3 cellular contexts compared by ENCODE assay signal in the genomic region with DNA sequence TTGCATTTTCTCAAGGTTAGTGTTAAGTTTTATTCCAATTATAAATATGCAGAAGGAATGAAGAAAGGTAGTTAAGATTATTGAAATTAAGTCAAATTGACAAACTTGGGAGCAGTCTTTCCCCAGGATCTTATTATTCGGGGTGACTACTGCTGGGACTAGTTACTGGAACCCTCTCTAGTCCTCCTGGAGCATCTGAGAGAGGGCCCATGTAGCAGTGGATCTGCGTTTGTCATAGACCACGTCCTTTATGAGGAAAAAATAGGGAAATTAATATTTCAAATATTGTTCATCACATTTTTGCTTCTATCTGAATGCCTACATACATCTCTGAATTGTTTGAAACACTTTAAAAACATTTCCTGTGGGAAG.
A peak's percentile ranks its signal among the peaks of the same experiment; 100 is the strongest.
TF ChIP-seq lines count a peak whose summit lies in the region.

No MANE protein-coding gene starts in this region.

TF ChIP-seq in A549, 52 proteins besides CTCF, POLR2A, EP300 and RAD21 (continued from another document):
- TF ChIP-seq RNF2 (IDR thresholded peaks at IDR 0.05; ENCODE audit: borderline replicate concordance, low read depth) = 0 out of 2 replicates have a peak, but pooled peaks have one; percentile 29

TF ChIP-seq in GM23338, 12 proteins besides CTCF, POLR2A, EP300 and RAD21 (continued from another document):
- no peak for TF ChIP-seq ZNF331 (CRISPR knock-in tag; IDR thresholded peaks at IDR 0.05; ENCODE audit: low read depth)
- TF ChIP-seq, protein P1, sequence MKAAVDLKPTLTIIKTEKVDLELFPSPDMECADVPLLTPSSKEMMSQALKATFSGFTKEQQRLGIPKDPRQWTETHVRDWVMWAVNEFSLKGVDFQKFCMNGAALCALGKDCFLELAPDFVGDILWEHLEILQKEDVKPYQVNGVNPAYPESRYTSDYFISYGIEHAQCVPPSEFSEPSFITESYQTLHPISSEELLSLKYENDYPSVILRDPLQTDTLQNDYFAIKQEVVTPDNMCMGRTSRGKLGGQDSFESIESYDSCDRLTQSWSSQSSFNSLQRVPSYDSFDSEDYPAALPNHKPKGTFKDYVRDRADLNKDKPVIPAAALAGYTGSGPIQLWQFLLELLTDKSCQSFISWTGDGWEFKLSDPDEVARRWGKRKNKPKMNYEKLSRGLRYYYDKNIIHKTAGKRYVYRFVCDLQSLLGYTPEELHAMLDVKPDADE (IDR thresholded peaks at IDR 0.05) = no peak
- TF ChIP-seq, protein P2, sequence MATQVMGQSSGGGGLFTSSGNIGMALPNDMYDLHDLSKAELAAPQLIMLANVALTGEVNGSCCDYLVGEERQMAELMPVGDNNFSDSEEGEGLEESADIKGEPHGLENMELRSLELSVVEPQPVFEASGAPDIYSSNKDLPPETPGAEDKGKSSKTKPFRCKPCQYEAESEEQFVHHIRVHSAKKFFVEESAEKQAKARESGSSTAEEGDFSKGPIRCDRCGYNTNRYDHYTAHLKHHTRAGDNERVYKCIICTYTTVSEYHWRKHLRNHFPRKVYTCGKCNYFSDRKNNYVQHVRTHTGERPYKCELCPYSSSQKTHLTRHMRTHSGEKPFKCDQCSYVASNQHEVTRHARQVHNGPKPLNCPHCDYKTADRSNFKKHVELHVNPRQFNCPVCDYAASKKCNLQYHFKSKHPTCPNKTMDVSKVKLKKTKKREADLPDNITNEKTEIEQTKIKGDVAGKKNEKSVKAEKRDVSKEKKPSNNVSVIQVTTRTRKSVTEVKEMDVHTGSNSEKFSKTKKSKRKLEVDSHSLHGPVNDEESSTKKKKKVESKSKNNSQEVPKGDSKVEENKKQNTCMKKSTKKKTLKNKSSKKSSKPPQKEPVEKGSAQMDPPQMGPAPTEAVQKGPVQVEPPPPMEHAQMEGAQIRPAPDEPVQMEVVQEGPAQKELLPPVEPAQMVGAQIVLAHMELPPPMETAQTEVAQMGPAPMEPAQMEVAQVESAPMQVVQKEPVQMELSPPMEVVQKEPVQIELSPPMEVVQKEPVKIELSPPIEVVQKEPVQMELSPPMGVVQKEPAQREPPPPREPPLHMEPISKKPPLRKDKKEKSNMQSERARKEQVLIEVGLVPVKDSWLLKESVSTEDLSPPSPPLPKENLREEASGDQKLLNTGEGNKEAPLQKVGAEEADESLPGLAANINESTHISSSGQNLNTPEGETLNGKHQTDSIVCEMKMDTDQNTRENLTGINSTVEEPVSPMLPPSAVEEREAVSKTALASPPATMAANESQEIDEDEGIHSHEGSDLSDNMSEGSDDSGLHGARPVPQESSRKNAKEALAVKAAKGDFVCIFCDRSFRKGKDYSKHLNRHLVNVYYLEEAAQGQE (IDR thresholded peaks at IDR 0.05; ENCODE audit: unreplicated experiment) = no peak
- TF ChIP-seq EZH2 (IDR thresholded peaks at IDR 0.05; ENCODE audit: low read depth, unreplicated experiment) = peak; percentile 24
- TF ChIP-seq CREB1 (CRISPR knock-in tag; IDR thresholded peaks at IDR 0.05; ENCODE audit: low read depth) = no peak
- TF ChIP-seq, protein P3, sequence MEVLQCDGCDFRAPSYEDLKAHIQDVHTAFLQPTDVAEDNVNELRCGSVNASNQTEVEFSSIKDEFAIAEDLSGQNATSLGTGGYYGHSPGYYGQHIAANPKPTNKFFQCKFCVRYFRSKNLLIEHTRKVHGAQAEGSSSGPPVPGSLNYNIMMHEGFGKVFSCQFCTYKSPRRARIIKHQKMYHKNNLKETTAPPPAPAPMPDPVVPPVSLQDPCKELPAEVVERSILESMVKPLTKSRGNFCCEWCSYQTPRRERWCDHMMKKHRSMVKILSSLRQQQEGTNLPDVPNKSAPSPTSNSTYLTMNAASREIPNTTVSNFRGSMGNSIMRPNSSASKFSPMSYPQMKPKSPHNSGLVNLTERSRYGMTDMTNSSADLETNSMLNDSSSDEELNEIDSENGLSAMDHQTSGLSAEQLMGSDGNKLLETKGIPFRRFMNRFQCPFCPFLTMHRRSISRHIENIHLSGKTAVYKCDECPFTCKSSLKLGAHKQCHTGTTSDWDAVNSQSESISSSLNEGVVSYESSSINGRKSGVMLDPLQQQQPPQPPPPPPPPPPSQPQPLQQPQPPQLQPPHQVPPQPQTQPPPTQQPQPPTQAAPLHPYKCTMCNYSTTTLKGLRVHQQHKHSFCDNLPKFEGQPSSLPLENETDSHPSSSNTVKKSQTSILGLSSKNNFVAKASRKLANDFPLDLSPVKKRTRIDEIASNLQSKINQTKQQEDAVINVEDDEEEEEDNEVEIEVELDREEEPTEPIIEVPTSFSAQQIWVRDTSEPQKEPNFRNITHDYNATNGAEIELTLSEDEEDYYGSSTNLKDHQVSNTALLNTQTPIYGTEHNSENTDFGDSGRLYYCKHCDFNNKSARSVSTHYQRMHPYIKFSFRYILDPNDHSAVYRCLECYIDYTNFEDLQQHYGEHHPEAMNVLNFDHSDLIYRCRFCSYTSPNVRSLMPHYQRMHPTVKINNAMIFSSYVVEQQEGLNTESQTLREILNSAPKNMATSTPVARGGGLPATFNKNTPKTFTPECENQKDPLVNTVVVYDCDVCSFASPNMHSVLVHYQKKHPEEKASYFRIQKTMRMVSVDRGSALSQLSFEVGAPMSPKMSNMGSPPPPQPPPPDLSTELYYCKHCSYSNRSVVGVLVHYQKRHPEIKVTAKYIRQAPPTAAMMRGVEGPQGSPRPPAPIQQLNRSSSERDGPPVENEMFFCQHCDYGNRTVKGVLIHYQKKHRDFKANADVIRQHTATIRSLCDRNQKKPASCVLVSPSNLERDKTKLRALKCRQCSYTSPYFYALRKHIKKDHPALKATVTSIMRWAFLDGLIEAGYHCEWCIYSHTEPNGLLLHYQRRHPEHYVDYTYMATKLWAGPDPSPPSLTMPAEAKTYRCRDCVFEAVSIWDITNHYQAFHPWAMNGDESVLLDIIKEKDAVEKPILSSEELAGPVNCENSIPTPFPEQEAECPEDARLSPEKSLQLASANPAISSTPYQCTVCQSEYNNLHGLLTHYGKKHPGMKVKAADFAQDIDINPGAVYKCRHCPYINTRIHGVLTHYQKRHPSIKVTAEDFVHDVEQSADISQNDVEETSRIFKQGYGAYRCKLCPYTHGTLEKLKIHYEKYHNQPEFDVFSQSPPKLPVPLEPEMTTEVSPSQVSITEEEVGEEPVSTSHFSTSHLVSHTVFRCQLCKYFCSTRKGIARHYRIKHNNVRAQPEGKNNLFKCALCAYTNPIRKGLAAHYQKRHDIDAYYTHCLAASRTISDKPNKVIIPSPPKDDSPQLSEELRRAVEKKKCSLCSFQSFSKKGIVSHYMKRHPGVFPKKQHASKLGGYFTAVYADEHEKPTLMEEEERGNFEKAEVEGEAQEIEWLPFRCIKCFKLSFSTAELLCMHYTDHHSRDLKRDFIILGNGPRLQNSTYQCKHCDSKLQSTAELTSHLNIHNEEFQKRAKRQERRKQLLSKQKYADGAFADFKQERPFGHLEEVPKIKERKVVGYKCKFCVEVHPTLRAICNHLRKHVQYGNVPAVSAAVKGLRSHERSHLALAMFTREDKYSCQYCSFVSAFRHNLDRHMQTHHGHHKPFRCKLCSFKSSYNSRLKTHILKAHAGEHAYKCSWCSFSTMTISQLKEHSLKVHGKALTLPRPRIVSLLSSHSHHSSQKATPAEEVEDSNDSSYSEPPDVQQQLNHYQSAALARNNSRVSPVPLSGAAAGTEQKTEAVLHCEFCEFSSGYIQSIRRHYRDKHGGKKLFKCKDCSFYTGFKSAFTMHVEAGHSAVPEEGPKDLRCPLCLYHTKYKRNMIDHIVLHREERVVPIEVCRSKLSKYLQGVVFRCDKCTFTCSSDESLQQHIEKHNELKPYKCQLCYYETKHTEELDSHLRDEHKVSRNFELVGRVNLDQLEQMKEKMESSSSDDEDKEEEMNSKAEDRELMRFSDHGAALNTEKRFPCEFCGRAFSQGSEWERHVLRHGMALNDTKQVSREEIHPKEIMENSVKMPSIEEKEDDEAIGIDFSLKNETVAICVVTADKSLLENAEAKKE (CRISPR knock-in tag; IDR thresholded peaks at IDR 0.05) = no peak

TF ChIP-seq in SK-N-SH, 30 proteins besides CTCF, POLR2A, EP300 and RAD21 (continued from another document):
- TF ChIP-seq ELF1 (IDR thresholded peaks at IDR 0.05) (no peak), USF2 (IDR thresholded peaks at IDR 0.05; ENCODE audit: borderline replicate concordance, low read depth, low read length) (no peak), JUND (IDR thresholded peaks at IDR 0.05) (no peak), SMC3 (IDR thresholded peaks at IDR 0.05; ENCODE audit: low read depth, low read length) (no peak), RXRA (IDR thresholded peaks at IDR 0.05; ENCODE audit: borderline replicate concordance, low read depth) (no peak), RCOR1 (IDR thresholded peaks at IDR 0.05; ENCODE audit: low read length) (no peak), MXI1 (IDR thresholded peaks at IDR 0.05; ENCODE audit: low read depth, low read length) (no peak), POLR2AphosphoS5 (IDR thresholded peaks at IDR 0.05; ENCODE audit: low read depth, low read length) (no peak), EZH2phosphoT487 (IDR thresholded peaks at IDR 0.05; ENCODE audit: borderline replicate concordance, low read depth) (no peak), TCF12 (IDR thresholded peaks at IDR 0.05) (no peak), TAF1 (IDR thresholded peaks at IDR 0.05; ENCODE audit: borderline replicate concordance, low read depth, low read length) (no peak), SIN3A (IDR thresholded peaks at IDR 0.05; ENCODE audit: borderline replicate concordance, low read depth, low read length) (no peak), YY1 (IDR thresholded peaks at IDR 0.05; ENCODE audit: low read depth) (no peak), TEAD4 (IDR thresholded peaks at IDR 0.05; ENCODE audit: borderline replicate concordance, insufficient read depth) (no peak), CHD2 (IDR thresholded peaks at IDR 0.05; ENCODE audit: low read length, partially characterized antibody) (no peak), FOXJ3 (CRISPR knock-in tag; IDR thresholded peaks at IDR 0.05) (no peak), FOSL2 (IDR thresholded peaks at IDR 0.05; ENCODE audit: borderline replicate concordance, low read depth) (no peak)
- TF ChIP-seq, protein P4, sequence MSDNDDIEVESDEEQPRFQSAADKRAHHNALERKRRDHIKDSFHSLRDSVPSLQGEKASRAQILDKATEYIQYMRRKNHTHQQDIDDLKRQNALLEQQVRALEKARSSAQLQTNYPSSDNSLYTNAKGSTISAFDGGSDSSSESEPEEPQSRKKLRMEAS (IDR thresholded peaks at IDR 0.05; ENCODE audit: low read depth) = no peak
- TF ChIP-seq, protein P5, sequence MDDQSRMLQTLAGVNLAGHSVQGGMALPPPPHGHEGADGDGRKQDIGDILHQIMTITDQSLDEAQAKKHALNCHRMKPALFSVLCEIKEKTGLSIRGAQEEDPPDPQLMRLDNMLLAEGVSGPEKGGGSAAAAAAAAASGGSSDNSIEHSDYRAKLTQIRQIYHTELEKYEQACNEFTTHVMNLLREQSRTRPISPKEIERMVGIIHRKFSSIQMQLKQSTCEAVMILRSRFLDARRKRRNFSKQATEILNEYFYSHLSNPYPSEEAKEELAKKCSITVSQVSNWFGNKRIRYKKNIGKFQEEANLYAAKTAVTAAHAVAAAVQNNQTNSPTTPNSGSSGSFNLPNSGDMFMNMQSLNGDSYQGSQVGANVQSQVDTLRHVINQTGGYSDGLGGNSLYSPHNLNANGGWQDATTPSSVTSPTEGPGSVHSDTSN (IDR thresholded peaks at IDR 0.05) = no peak
